Comparison of ENCODE assay signal across 14 cellular contexts in genomic region chr12:131735863-131736806, GRCh38. TPM values are rescaled to one million over a fixed set of nuclear protein-coding genes. Genes with fewer than 3 reads are reported as not detected.
A peak's percentile ranks its signal among the peaks of the same experiment; 100 is the strongest.
DNase-seq lines count a peak whose midpoint lies in the region; ATAC-seq, FAIRE-seq and TF ChIP-seq lines count a peak whose summit lies in the region.
"Had no signal": no experiment of that assay in that cellular context is flagged by ENCODE, and none has a peak within 500 bp of the region (broad histone marks: within the 10 kb centered on the region; RNA-seq: fewer than 3 reads in every experiment).

No MANE protein-coding gene starts in this region.

- no peak overlapping the region for H3K4me3 ChIP-seq in H7 (ENCODE audit: insufficient read depth, low read depth, low read length)
- H3K4me3 ChIP-seq in Panc1 (ENCODE audit: low read depth in 2 of 2, low read length in 2 of 2) = no peak overlapping the region
- H3K4me3 ChIP-seq: BLaER1 treated with 17β-estradiol and CSF1 and Interleukin-3, amounts not matched to agents 10 nM and 100 nM; pancreas; tibial nerve had no signal

- intact Hi-C loops in Panc1 (cut with micrococcal nuclease; ENCODE audit: unreplicated experiment) = no loop called here

- H3K4me1 ChIP-seq in Panc1 (ENCODE audit: control insufficient read depth, insufficient read depth, low read length) = peaks cover 17% of the 10 kb centered on the region
- H3K4me1 ChIP-seq: BLaER1 treated with 17β-estradiol and CSF1 and Interleukin-3, amounts not matched to agents 10 nM and 100 nM; pancreas had no signal

- CTCF ChIA-PET in Panc1 (lab: Charles Lee) = interaction anchor here (0.7 to 0.8 kb wide), 2 partner anchors 281 to 599 kb away, joined by 3 read pairs; no protein-coding TSS in a partner anchor

- H3K27me3 Mint-ChIP-seq in chondrocyte (ENCODE audit: low read depth) = no peaks in the 10 kb centered on the region
- no peaks in the 10 kb centered on the region for H3K27me3 Mint-ChIP-seq in neural crest cell (ENCODE audit: low read depth)

- peak overlapping the region; percentile 68; the same call in 1 of the 2 replicates for H3K27ac ChIP-seq in Panc1 (ENCODE audit: low read length)
- H3K27ac ChIP-seq: BLaER1 treated with 17β-estradiol and CSF1 and Interleukin-3, amounts not matched to agents 10 nM and 100 nM; pancreas had no signal

- POLR2A ChIA-PET in Panc1 (lab: Charles Lee) = no interaction called here

- H3K27ac Mint-ChIP-seq in chondrocyte (ENCODE audit: unreplicated experiment) = peak overlapping the region; percentile 80
- H3K27ac Mint-ChIP-seq in neural crest cell (ENCODE audit: unreplicated experiment) = peak overlapping the region; percentile 47
- H3K27ac Mint-ChIP-seq: activated T-helper 1 cell treated with anti-CD3 and anti-CD28 coated beads, Interleukin-12 subunit alpha, Interleukin-12 subunit beta, Interleukin-2, Interleukin-4 antibody, amounts not matched to agents 30 ng/mL and 10 ng/mL and 1 ng/mL, durations not matched to agents 14 hours and 24 hours and 36 hours had no signal

- H3K36me3 Mint-ChIP-seq in chondrocyte (ENCODE audit: low read depth) (peaks cover 28% of the 10 kb centered on the region), neural crest cell (ENCODE audit: low read depth) (peaks cover 24% of the 10 kb centered on the region)

- H3K4me1 Mint-ChIP-seq in chondrocyte (ENCODE audit: low read depth) (peaks cover 16% of the 10 kb centered on the region), neural crest cell (peaks cover 21% of the 10 kb centered on the region)

- H3K36me3 ChIP-seq in H7 (replicated peaks; ENCODE audit: control insufficient read depth, insufficient read depth, low read length) = peaks cover 21% of the 10 kb centered on the region
- H3K36me3 ChIP-seq in Panc1 (ENCODE audit: control insufficient read depth, insufficient read depth, low read length) = peaks cover 10% of the 10 kb centered on the region

- ATAC-seq in Panc1 (no peak), GM19452 (IDR thresholded peaks at IDR 0.05; ENCODE audit: unreplicated experiment) (no peak)

- H3K9me3 Mint-ChIP-seq in chondrocyte (ENCODE audit: low read depth) (no peaks in the 10 kb centered on the region), neural crest cell (no peaks in the 10 kb centered on the region)
- H3K9me3 Mint-ChIP-seq: activated T-helper 1 cell treated with anti-CD3 and anti-CD28 coated beads, Interleukin-12 subunit alpha, Interleukin-12 subunit beta, Interleukin-2, Interleukin-4 antibody, amounts not matched to agents 30 ng/mL and 10 ng/mL and 1 ng/mL, durations not matched to agents 14 hours and 24 hours and 36 hours had no signal

- H3K27me3 ChIP-seq in H7 (ENCODE audit: control insufficient read depth, insufficient read depth, low read length) = no peaks in the 10 kb centered on the region
- H3K27me3 ChIP-seq in Panc1 (ENCODE audit: control insufficient read depth, insufficient read depth, low read length) = no peaks in the 10 kb centered on the region
- H3K27me3 ChIP-seq: BLaER1 treated with 17β-estradiol and CSF1 and Interleukin-3, amounts not matched to agents 10 nM and 100 nM; pancreas; tibial nerve had no signal

- H3K4me3 Mint-ChIP-seq in chondrocyte (ENCODE audit: unreplicated experiment) (no peak overlapping the region), neural crest cell (no peak overlapping the region)
- H3K4me3 Mint-ChIP-seq: activated T-helper 1 cell treated with anti-CD3 and anti-CD28 coated beads, Interleukin-12 subunit alpha, Interleukin-12 subunit beta, Interleukin-2, Interleukin-4 antibody, amounts not matched to agents 30 ng/mL and 10 ng/mL and 1 ng/mL, durations not matched to agents 14 hours and 24 hours and 36 hours had no signal

- in situ Hi-C loops in Panc1 (cut with HindIII; ENCODE audit: low pct_unique_long_range_greater_than_20kb, low sequenced_read_pairs) = no loop called here

- BruUV-seq in Panc1 (replicated peaks; lab: Mats Ljungman, UMichigan) = TSS peak; percentile 48

- TF ChIP-seq CTCF in Panc1 (IDR thresholded peaks at IDR 0.05) (no peak), chondrocyte (IDR thresholded peaks at IDR 0.05) (no peak), neural crest cell (conservative IDR thresholded peaks at IDR 0.05) (no peak), D721Med (IDR thresholded peaks at IDR 0.05; ENCODE audit: insufficient read depth, missing control alignments) (no peak)

- H3K9me3 ChIP-seq in Panc1 (ENCODE audit: control insufficient read depth, insufficient read depth, low read depth, low read length) = no peaks in the 10 kb centered on the region
- H3K9me3 ChIP-seq: pancreas, tibial nerve had no signal

- DNase-seq in H7 (peak; percentile 29), Panc1 (ENCODE audit: low read depth, low spot score) (no peak), chondrocyte (ENCODE audit: low spot score) (no peak), neural crest cell (ENCODE audit: low read depth, low spot score) (no peak), HuH-7.5 (ENCODE audit: low spot score) (no peak), D721Med (ENCODE audit: insufficient read length, low spot score) (no peak)
- DNase-seq: activated CD4-positive, alpha-beta T cell treated with anti-CD3 and anti-CD28 coated beads, Interleukin-2, amount 50 U/mL, for 4 hours; NCI-H2081; NCI-H524 treated with DMSO at 0.1 percent for 48 hours; pancreas had no signal

- FAIRE-seq in D721Med (lab: Jason Lieb, UNC) = no peak
- FAIRE-seq: pancreas had no signal

RNA-seq across cellular contexts. Expression of gene SFSWAP, which starts 25.2 kb away (rescaled TPM):
- 33.4 and 43.2 TPM in 2 replicates for total RNA-seq in H7 (2014; rRNA removed; shearing (Covaris generic))
- total RNA-seq in Panc1 (2021; ENCODE audit: unreplicated experiment) = 41.6 TPM
- polyA plus RNA-seq in Panc1 (2012; ENCODE audit: insufficient read length) = 27.1 TPM
- 32.5 to 38.8 TPM (median 33.0 TPM) in 3 replicates for total RNA-seq in chondrocyte
- total RNA-seq in neural crest cell = 78.9 and 83.3 TPM in 2 replicates
